In genomic region chr14:70698288-70698687, GRCh38 we compare ENCODE assay signal across 8 cellular contexts. TPM values are rescaled to one million over a fixed set of nuclear protein-coding genes. Genes with fewer than 3 reads are reported as not detected.
A peak's percentile ranks its signal among the peaks of the same experiment; 100 is the strongest.
DNase-seq lines count a peak whose midpoint lies in the region; ATAC-seq, FAIRE-seq and TF ChIP-seq lines count a peak whose summit lies in the region.

No MANE protein-coding gene starts in this region.

- in situ Hi-C loops in K562 (cut with MboI) = no loop called here

- H3K79me2 ChIP-seq in ACC112 (ENCODE audit: control insufficient read depth, insufficient read depth, low read length, unreplicated experiment) = no peaks in the 10 kb centered on the region
- no peaks in the 10 kb centered on the region for H3K79me2 ChIP-seq in K562 (ENCODE audit: control insufficient read depth, insufficient read depth, low read length)

- peaks cover 14% of the 10 kb centered on the region for H3K4me1 ChIP-seq in ACC112 (ENCODE audit: control insufficient read depth, insufficient read depth, low read length, unreplicated experiment)
- peaks cover 8 to 14% of the 10 kb centered on the region in 2 experiments; a peak in 4 of 5 replicates for H3K4me1 ChIP-seq in K562 (replicated peaks in 1 of 2; ENCODE audit: control insufficient read depth in 2 of 2, insufficient read depth in 2 of 2, low read length in 2 of 2)

- TF ChIP-seq POLR2A in K562 (conservative IDR thresholded peaks at IDR 0.05) = no peak

- peaks cover 20% of the 10 kb centered on the region for H3K27me3 ChIP-seq in ACC112 (ENCODE audit: insufficient read depth, low read length)
- no peaks in the 10 kb centered on the region for H3K27me3 ChIP-seq in K562 (ENCODE audit: control insufficient read depth in 2 of 2, insufficient read depth in 2 of 2, low read length in 2 of 2)
- no peaks in the 10 kb centered on the region for H3K27me3 ChIP-seq in kidney epithelial cell (ENCODE audit: control insufficient read depth, insufficient read depth, low read length)

- ATAC-seq in K562 (peak; percentile 91), HG02884 (IDR thresholded peaks at IDR 0.05; ENCODE audit: unreplicated experiment) (no peak), HG02571 (IDR thresholded peaks at IDR 0.05; ENCODE audit: unreplicated experiment) (no peak)

- CTCF ChIA-PET in K562 (lab: Yijun Ruan, JAX; ENCODE audit: low intra/inter-chr PET ratio) = no interaction called here

- H3K9ac ChIP-seq in K562 (ENCODE audit: insufficient read depth in 1 of 2, low read depth in 2 of 2, low read length in 2 of 2) = no peak overlapping the region

- H2AFZ ChIP-seq in ACC112 (ENCODE audit: low read length, unreplicated experiment) = peak overlapping the region; percentile 4
- peak overlapping the region; percentile 63 for H2AFZ ChIP-seq in K562 (ENCODE audit: low read depth, low read length)

- H3K4me3 ChIP-seq in ACC112 (ENCODE audit: low read depth, low read length) = no peak overlapping the region
- H3K4me3 ChIP-seq in K562 = no peak overlapping the region
- no peak overlapping the region for H3K4me3 ChIP-seq in kidney epithelial cell (ENCODE audit: low read depth, low read length)

- no peaks in the 10 kb centered on the region for H4K20me1 ChIP-seq in K562 (replicated peaks; ENCODE audit: control insufficient read depth, insufficient read depth, low read length)

- no peak for TF ChIP-seq EP300 in K562 (IDR thresholded peaks at IDR 0.05; ENCODE audit: low read length)

- no peaks in the 10 kb centered on the region for H3K9me1 ChIP-seq in K562 (ENCODE audit: control insufficient read depth, insufficient read depth, low read length)

- no peaks in the 10 kb centered on the region for H3K36me3 ChIP-seq in ACC112 (ENCODE audit: insufficient read depth, low read length)
- no peaks in the 10 kb centered on the region for H3K36me3 ChIP-seq in K562 (ENCODE audit: control insufficient read depth, insufficient read depth, low read length)
- H3K36me3 ChIP-seq in kidney epithelial cell (ENCODE audit: control insufficient read depth, insufficient read depth, low read length) = no peaks in the 10 kb centered on the region

- WGBS in K562 (ENCODE audit: insufficient coverage, low coverage, missing lambda C conversion rate) = 25% methylated on average over 2 of the region's 3 CpGs

- intact Hi-C loops in K562 (cut with micrococcal nuclease) = no loop called here

- no peaks in the 10 kb centered on the region for H3K9me3 ChIP-seq in K562 (replicated peaks; ENCODE audit: control insufficient read depth, insufficient read depth, low read depth, low read length)

- peak; percentile 77 for FAIRE-seq in K562 (lab: Jason Lieb, UNC)

- TF ChIP-seq RAD21 in K562 (CRISPR knock-in tag; conservative IDR thresholded peaks at IDR 0.05 in 1 of 2, IDR thresholded peaks at IDR 0.05 in 1 of 2) = no peak

- POLR2A ChIA-PET in K562 (lab: Yijun Ruan, JAX) = interaction anchor here (0.6 kb wide), 1 partner anchor 244 kb away, joined by 3 read pairs; no protein-coding TSS in a partner anchor

- DNase-seq in LHCN-M2 (ENCODE audit: low read depth) = peak; percentile 49
- DNase-seq in K562 (ENCODE audit: extremely low read depth in 1 of 4, low spot score in 3 of 4) = peak; percentile 33 to 57 (median 44)
- DNase-seq in kidney epithelial cell (ENCODE audit: low read depth) = peak; percentile 16
- DNase-seq in GM10266 (ENCODE audit: extremely low spot score) = no peak
- DNase-seq in NCI-H128 (lab: John Stamatoyannopoulos, UW; ENCODE audit: unreplicated experiment) = no peak

- TF ChIP-seq CTCF in K562 (IDR thresholded peaks at IDR 0.05 in 2 of 3, conservative IDR thresholded peaks at IDR 0.05 in 1 of 3; ENCODE audit: insufficient read depth in 2 of 3, low read depth in 1 of 3, low read length in 3 of 3) = no peak
- no peak for TF ChIP-seq CTCF in kidney epithelial cell (IDR thresholded peaks at IDR 0.05; ENCODE audit: insufficient read depth, low read length, poor library complexity, severe bottlenecking)
- TF ChIP-seq CTCF in GM10266 (IDR thresholded peaks at IDR 0.05; ENCODE audit: control insufficient read depth, insufficient read depth, low read depth, missing control alignments) = no peak

- BruUV-seq in K562 (replicated peaks; lab: Mats Ljungman, UMichigan) = no TSS peak

- peak overlapping the region; percentile 6; the same call in 1 of the 2 replicates for H3K4me2 ChIP-seq in K562 (ENCODE audit: insufficient read depth, low read length)

- H3K27ac ChIP-seq in ACC112 (ENCODE audit: low read depth, low read length) = no peak overlapping the region
- no peak overlapping the region; the same call in 2 of the 3 replicates for H3K27ac ChIP-seq in K562 (ENCODE audit: extremely low read depth, low read depth, low read length)

TF ChIP-seq in K562, 482 proteins besides CTCF, POLR2A, EP300 and RAD21 (continues in another document):
- TF ChIP-seq NFE2 (IDR thresholded peaks at IDR 0.05; ENCODE audit: low read depth) (peak; percentile 97), ZNF699 (CRISPR knock-in tag; IDR thresholded peaks at IDR 0.05; ENCODE audit: insufficient replicate concordance) (no peak), MAFF (IDR thresholded peaks at IDR 0.05; ENCODE audit: low read length) (peak; percentile 93), RBBP5 (IDR thresholded peaks at IDR 0.05; ENCODE audit: borderline replicate concordance, insufficient read depth, low read length, poor library complexity, severe bottlenecking) (no peak), SRSF3 (IDR thresholded peaks at IDR 0.05; ENCODE audit: insufficient read depth, low read length) (no peak), FOXO4 (CRISPR knock-in tag; IDR thresholded peaks at IDR 0.05) (no peak), MEF2A (IDR thresholded peaks at IDR 0.05; ENCODE audit: control insufficient read depth, low read depth, low read length) (no peak), ZNF316 (IDR thresholded peaks at IDR 0.05) (peak; percentile 94), HNRNPK (IDR thresholded peaks at IDR 0.05; ENCODE audit: low read depth, low read length, poor library complexity, severe bottlenecking) (no peak), SMAD4 (CRISPR knock-in tag; conservative IDR thresholded peaks at IDR 0.05) (no peak), ZNF639 (CRISPR knock-in tag; conservative IDR thresholded peaks at IDR 0.05 in 1 of 2, IDR thresholded peaks at IDR 0.05 in 1 of 2) (0 out of 4 replicates have a peak, but pooled peaks of 1 of the 2 experiments have one; percentile 37), L3MBTL2 (IDR thresholded peaks at IDR 0.05) (peak; percentile 71), ZNF3 (CRISPR knock-in tag; IDR thresholded peaks at IDR 0.05) (no peak)

RNA-seq across cellular contexts. Expression of gene TTC9, which starts 56.6 kb away (rescaled TPM):
- total RNA-seq in LHCN-M2 (2014; rRNA removed) (5.1 and 5.6 TPM in 2 replicates), K562 (2014; rRNA removed) (not detected in 2 replicates), K562 (2014; rRNA removed; fragmentation: Illumina TruSeq; extraction: Trizol) (not detected in 2 replicates), K562 (2015; rRNA removed; fragmentation: Illumina TruSeq; extraction: Trizol) (not detected in 2 replicates), K562 (2021) (0.02 and 0.07 TPM in 2 replicates), kidney epithelial cell (16.5 and 18.1 TPM in 2 replicates)
- polyA plus RNA-seq in LHCN-M2 (2012) = 11.1 TPM
- not detected in 2 replicates for total RNA-seq in K562 (2011; cell fraction: chromatin; rRNA removed; ENCODE audit: low replicate concordance)
- total RNA-seq in K562 (2011; cell fraction: nucleolus; rRNA removed) = not detected in 2 replicates
- total RNA-seq in K562 (2011; cell fraction: nucleoplasm; rRNA removed) = not detected in 2 replicates
- polyA plus RNA-seq in K562 (2011; rRNA removed) (not detected in 2 replicates), K562 (2014; fragmentation: Illumina TruSeq; extraction: Trizol) (not detected in 2 replicates), K562 (2014; fragmentation: Nextera tagmentation; extraction: Ambion mirVana) (not detected), K562 (2014; rRNA removed) (not detected in 2 replicates)
- not detected in 2 replicates for polyA plus RNA-seq in K562 (2011; cell fraction: cytosol; rRNA removed)
- not detected in 2 replicates for polyA plus RNA-seq in K562 (2011; cell fraction: nucleus; rRNA removed)
- polyA plus RNA-seq in K562 (2012) = not detected in 2 replicates
- polyA minus RNA-seq in K562 (2011; rRNA and poly(A)+ RNA removed) = not detected in 2 replicates
- not detected in 2 replicates for polyA minus RNA-seq in K562 (2011; cell fraction: cytosol; rRNA and poly(A)+ RNA removed)
- polyA minus RNA-seq in K562 (2011; cell fraction: nucleus; rRNA and poly(A)+ RNA removed) = not detected in 2 replicates

Comparison
In these comparisons a context has a peak if more than half of its experiments do, and no peak if none do; other contexts are left out.
1. DNase-seq: peak in LHCN-M2 (single experiment), K562 (4 of 4) and kidney epithelial cell (single experiment); none in GM10266 (single experiment) and NCI-H128 (single experiment).